Comparison of ENCODE assay signal across 15 cellular contexts in genomic region chr13:30998548-30999140, GRCh38.
DNase-seq lines count a peak whose midpoint lies in the region; ATAC-seq, FAIRE-seq and TF ChIP-seq lines count a peak whose summit lies in the region.
"Had no signal": no experiment of that assay in that cellular context is flagged by ENCODE, and none has a peak within 500 bp of the region (broad histone marks: within the 10 kb centered on the region; RNA-seq: fewer than 3 reads in every experiment).

No MANE protein-coding gene starts in this region.

- no peaks in the 10 kb centered on the region for H3K36me3 Mint-ChIP-seq in T-helper 2 cell treated with Interferon-gamma antibody and Interleukin-4, amounts not matched to agents 5 μg/mL and 100 μg/mL, for 36 hours (ENCODE audit: low read depth)
- H3K36me3 Mint-ChIP-seq: activated naive CD8-positive, alpha-beta T cell; CD8-positive, alpha-beta T cell; T-cell; type B pancreatic cell had no signal

- no peaks in the 10 kb centered on the region for H3K9me3 Mint-ChIP-seq in T-helper 2 cell treated with Interferon-gamma antibody and Interleukin-4, amounts not matched to agents 5 μg/mL and 100 μg/mL, for 36 hours
- H3K9me3 Mint-ChIP-seq: CD8-positive, alpha-beta T cell; T-cell; type B pancreatic cell had no signal

- H3K9me3 ChIP-seq in kidney (ENCODE audit: control insufficient read depth in 1 of 2, low read length in 2 of 2), result no peaks in the 10 kb centered on the region
- H3K9me3 ChIP-seq: left ventricle myocardium inferior, psoas muscle had no signal

- H3K4me3 ChIP-seq in dorsolateral prefrontal cortex (peak overlapping the region in 3 of 59 donors; percentile 0 to 27 (median 3)), kidney (ENCODE audit: low read length in 2 of 2) (no peak overlapping the region)
- H3K4me3 ChIP-seq: left ventricle myocardium inferior, psoas muscle had no signal

- no peaks in the 10 kb centered on the region for H3K4me1 ChIP-seq in kidney (ENCODE audit: control insufficient read depth in 1 of 2, insufficient read depth in 1 of 2, low read depth in 1 of 2, low read length in 2 of 2)
- H3K4me1 ChIP-seq: psoas muscle had no signal

- no peaks in the 10 kb centered on the region for H3K4me1 Mint-ChIP-seq in T-helper 2 cell treated with Interferon-gamma antibody and Interleukin-4, amounts not matched to agents 5 μg/mL and 100 μg/mL, for 36 hours (ENCODE audit: low read depth)
- H3K4me1 Mint-ChIP-seq: T-cell had no signal

- H3K27me3 ChIP-seq in dorsolateral prefrontal cortex, result peaks cover 0 to 3% (median 0%) of the 10 kb centered on the region in 45 donors

- no peak for TF ChIP-seq CTCF in dorsolateral prefrontal cortex (IDR thresholded peaks at IDR 0.05 in 54 of 56, conservative IDR thresholded peaks at IDR 0.05 in 2 of 56; ENCODE audit: low read depth in 1 of 56, partially characterized antibody in 56 of 56)
- no peak for TF ChIP-seq CTCF in kidney (IDR thresholded peaks at IDR 0.05; ENCODE audit: borderline replicate concordance, extremely low read depth, insufficient read depth)

- H3K27me3 Mint-ChIP-seq in T-helper 2 cell treated with Interferon-gamma antibody and Interleukin-4, amounts not matched to agents 5 μg/mL and 100 μg/mL, for 36 hours (ENCODE audit: low read depth), result peaks cover 31% of the 10 kb centered on the region

- no peak overlapping the region for H3K4me3 Mint-ChIP-seq in T-helper 2 cell treated with Interferon-gamma antibody and Interleukin-4, amounts not matched to agents 5 μg/mL and 100 μg/mL, for 36 hours
- H3K4me3 Mint-ChIP-seq: activated CD8-positive, alpha-beta T cell treated with anti-CD3 and anti-CD28 coated beads, Interleukin-2, amount 10 ng/mL, durations not matched to agents 7 days and 5 days; activated naive CD8-positive, alpha-beta T cell; CD8-positive, alpha-beta T cell; T-cell; type B pancreatic cell had no signal

- no peaks in the 10 kb centered on the region for H3K36me3 ChIP-seq in kidney (ENCODE audit: control insufficient read depth in 1 of 2, insufficient read depth in 2 of 2, low read length in 2 of 2)
- H3K36me3 ChIP-seq: left ventricle myocardium inferior had no signal

- no peak for ATAC-seq in GM21723 (IDR thresholded peaks at IDR 0.05; ENCODE audit: unreplicated experiment)
- ATAC-seq: activated CD8-positive, alpha-beta T cell treated with anti-CD3 and anti-CD28 coated beads, Interleukin-2, amount 10 ng/mL, durations not matched to agents 7 days and 5 days; CD8-positive, alpha-beta T cell; psoas muscle; T-cell had no signal

- DNase-seq in Ammon's horn (ENCODE audit: low spot score) (peak; percentile 77), NCI-H345 (lab: John Stamatoyannopoulos, UW) (peak; percentile 35), dorsolateral prefrontal cortex (peak in 8 of 10 donors; percentile 21 to 70 (median 54)), mucosa of gallbladder (ENCODE audit: low spot score) (peak; percentile 34), kidney (no peak), GM19238 (ENCODE audit: insufficient read length, low spot score) (no peak)
- DNase-seq in T-helper 2 cell treated with Interferon-gamma antibody and Interleukin-4, amounts not matched to agents 5 μg/mL and 100 μg/mL, for 36 hours (ENCODE audit: low spot score), result no peak
- DNase-seq: activated CD8-positive, alpha-beta T cell treated with anti-CD3 and anti-CD28 coated beads, Interleukin-2, amount 10 ng/mL, durations not matched to agents 7 days and 5 days; CD8-positive, alpha-beta T cell; left ventricle myocardium inferior; psoas muscle; T-cell had no signal

- no peak overlapping the region for H3K27ac Mint-ChIP-seq in T-helper 2 cell treated with Interferon-gamma antibody and Interleukin-4, amounts not matched to agents 5 μg/mL and 100 μg/mL, for 36 hours
- H3K27ac Mint-ChIP-seq: activated CD8-positive, alpha-beta T cell treated with anti-CD3 and anti-CD28 coated beads, Interleukin-2, amount 10 ng/mL, durations not matched to agents 7 days and 5 days; activated naive CD8-positive, alpha-beta T cell; CD8-positive, alpha-beta T cell; T-cell; type B pancreatic cell had no signal

- H3K9ac ChIP-seq in kidney (ENCODE audit: low read length in 2 of 2), result no peak overlapping the region

- intact Hi-C loops in dorsolateral prefrontal cortex (cut with DNase I) (no loop called here), kidney (cut with DNase I) (no loop called here)

- no peak for FAIRE-seq in kidney (lab: Jason Lieb, UNC)

- H3K27ac ChIP-seq in dorsolateral prefrontal cortex (peak overlapping the region in 53 of 59 donors; percentile 7 to 90 (median 74)), kidney (ENCODE audit: low read depth in 2 of 2, low read length in 2 of 2) (no peak overlapping the region)
- H3K27ac ChIP-seq: left ventricle myocardium inferior, psoas muscle had no signal

Comparison
In these comparisons a context has a peak if more than half of its experiments do, and no peak if none do; other contexts are left out.
1. DNase-seq: peak in Ammon's horn (single experiment), NCI-H345 (single experiment), dorsolateral prefrontal cortex (8 of 10) and mucosa of gallbladder (single experiment); none in kidney (single experiment), T-helper 2 cell treated with Interferon-gamma antibody and Interleukin-4, amounts not matched to agents 5 μg/mL and 100 μg/mL, for 36 hours (single experiment) and GM19238 (single experiment).
2. H3K27ac ChIP-seq: peak in dorsolateral prefrontal cortex (53 of 59); none in kidney (0 of 2).